In the genomic region with DNA sequence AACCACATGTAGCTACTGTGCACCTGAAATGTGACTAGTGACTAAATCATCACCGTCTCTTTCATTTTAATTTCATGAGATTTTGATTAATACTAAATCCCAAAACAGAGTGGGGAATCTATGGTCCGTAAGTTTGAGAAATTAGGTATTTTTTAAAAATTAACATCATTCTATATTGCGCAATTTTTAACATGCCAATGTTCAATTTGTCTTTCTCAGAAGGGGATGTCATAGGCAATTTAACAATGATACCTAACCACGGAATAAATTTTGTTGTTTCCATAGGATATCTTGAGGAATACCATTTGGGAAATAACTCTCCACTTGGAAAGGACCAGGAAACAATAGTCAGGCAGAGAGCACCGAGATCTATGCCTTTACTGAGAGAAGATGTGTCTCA, we compare ENCODE assay signal across 14 cellular contexts.
A peak's percentile ranks its signal among the peaks of the same experiment; 100 is the strongest.
DNase-seq lines count a peak whose midpoint lies in the region; ATAC-seq, FAIRE-seq and TF ChIP-seq lines count a peak whose summit lies in the region.
"Had no signal": no experiment of that assay in that cellular context is flagged by ENCODE, and none has a peak within 500 bp of the region (broad histone marks: within the 10 kb centered on the region; RNA-seq: fewer than 3 reads in every experiment).

No MANE protein-coding gene starts in this region.

- H4K20me1 ChIP-seq in HepG2 (ENCODE audit: insufficient read depth, low read length) = no peaks in the 10 kb centered on the region
- H4K20me1 ChIP-seq: BLaER1 treated with 17β-estradiol and CSF1 and Interleukin-3, amounts not matched to agents 10 nM and 100 nM had no signal

- H3K4me3 ChIP-seq in HepG2 (replicated peaks in 1 of 3; ENCODE audit: insufficient read depth in 1 of 3, low read depth in 2 of 3, low read length in 3 of 3) (no peak overlapping the region), right lobe of liver (no peak overlapping the region)
- H3K4me3 ChIP-seq: BLaER1 treated with 17β-estradiol and CSF1 and Interleukin-3, amounts not matched to agents 10 nM and 100 nM; GM12878; HAP-1 had no signal

- TF ChIP-seq CTCF in HepG2 (CRISPR knock-in tag; IDR thresholded peaks at IDR 0.05) (no peak), right lobe of liver (IDR thresholded peaks at IDR 0.05) (no peak), VCaP (conservative IDR thresholded peaks at IDR 0.05) (no peak)

- POLR2A ChIA-PET in HepG2 (lab: Yijun Ruan, JAX) = no interaction called here

- no peak for ATAC-seq in HepG2
- ATAC-seq in right lobe of liver = no peak
- ATAC-seq: CD8-positive, alpha-beta T cell; GM12878 had no signal

- H3K27me3 ChIP-seq in HepG2 (ENCODE audit: control insufficient read depth in 1 of 2, insufficient read depth in 2 of 2, low read length in 2 of 2) (no peaks in the 10 kb centered on the region; a peak in 1 of 5 replicates), right lobe of liver (no peaks in the 10 kb centered on the region)
- H3K27me3 ChIP-seq: BLaER1 treated with 17β-estradiol and CSF1 and Interleukin-3, amounts not matched to agents 10 nM and 100 nM had no signal

- no peak for TF ChIP-seq POLR2A in HepG2 (IDR thresholded peaks at IDR 0.05; ENCODE audit: insufficient read depth in 1 of 2, low read depth in 2 of 2, low read length in 2 of 2)
- no peak for TF ChIP-seq POLR2A in right lobe of liver (IDR thresholded peaks at IDR 0.05)

- TF ChIP-seq RAD21 in HepG2 (CRISPR knock-in tag; IDR thresholded peaks at IDR 0.05) = no peak

- H3K9me3 ChIP-seq in HepG2 (ENCODE audit: low read length) = no peaks in the 10 kb centered on the region
- no peaks in the 10 kb centered on the region for H3K9me3 ChIP-seq in right lobe of liver
- H3K9me3 ChIP-seq: BLaER1 treated with 17β-estradiol and CSF1 and Interleukin-3, amounts not matched to agents 10 nM and 100 nM; HAP-1 had no signal

- intact Hi-C loops in HepG2 (cut with micrococcal nuclease; ENCODE audit: unreplicated experiment) = no loop called here
- intact Hi-C loops in right lobe of liver (cut with DNase I) = no loop called here

- H3K9ac ChIP-seq in HepG2 (ENCODE audit: insufficient read depth, low read depth, low read length) = no peak overlapping the region
- H3K9ac ChIP-seq: BLaER1 treated with 17β-estradiol and CSF1 and Interleukin-3, amounts not matched to agents 10 nM and 100 nM had no signal

- 17% methylated on average over 5 of the region's 5 CpGs for WGBS in HepG2 (ENCODE audit: low lambda C conversion rate)
- WGBS in right lobe of liver (ENCODE audit: insufficient coverage, low coverage, low lambda C conversion rate, missing lambda C conversion rate) = 83% methylated on average over 5 of the region's 5 CpGs

- H3K27ac ChIP-seq in HepG2 (ENCODE audit: extremely low read length, insufficient read depth, low read length) (no peak overlapping the region), right lobe of liver (no peak overlapping the region), VCaP (peak overlapping the region; percentile 75), epithelial cell of prostate (peak overlapping the region; percentile 78)
- H3K27ac ChIP-seq: BLaER1 treated with 17β-estradiol and CSF1 and Interleukin-3, amounts not matched to agents 10 nM and 100 nM had no signal

- CTCF ChIA-PET in HepG2 (lab: Yijun Ruan, JAX; ENCODE audit: low intra/inter-chr PET ratio, low total read pairs) = no interaction called here

- no peaks in the 10 kb centered on the region for H3K79me2 ChIP-seq in HepG2 (ENCODE audit: insufficient read depth, low read length)

- H3K4me1 ChIP-seq in HepG2 (ENCODE audit: insufficient read depth, low read length) = no peaks in the 10 kb centered on the region
- H3K4me1 ChIP-seq in right lobe of liver = no peaks in the 10 kb centered on the region

- FAIRE-seq in HepG2 (lab: Jason Lieb, UNC) = no peak
- FAIRE-seq: GM12878, GM19239 had no signal

- H2AFZ ChIP-seq in HepG2 (ENCODE audit: low read length) = no peak overlapping the region

- in situ Hi-C loops in HepG2 (cut with HindIII; ENCODE audit: extremely low pct_ligation_motif_present, low pct_unique_long_range_greater_than_20kb) = no loop called here

- TF ChIP-seq EP300 in HepG2 (IDR thresholded peaks at IDR 0.05; ENCODE audit: low read depth in 2 of 2, low read length in 2 of 2) (no peak), HepG2 (CRISPR knock-in tag; IDR thresholded peaks at IDR 0.05; ENCODE audit: borderline replicate concordance) (no peak)

- DNase-seq in HepG2 (ENCODE audit: low spot score) (no peak), right lobe of liver (no peak), epithelial cell of prostate (ENCODE audit: low read depth, low spot score) (no peak), T-helper 9 cell (no peak), NCI-H2196 (lab: John Stamatoyannopoulos, UW; ENCODE audit: unreplicated experiment) (no peak)
- no peak for DNase-seq in stimulated activated CD4-positive, alpha-beta T cell treated with anti-CD3 and anti-CD28 coated beads, Interleukin-2, amount 100 ng/mL, for 48 hours
- DNase-seq: 8988T; Calu3; CD8-positive, alpha-beta T cell had no signal

- H3K4me2 ChIP-seq in HepG2 (ENCODE audit: low read depth, low read length) = no peak overlapping the region

- no TSS peak for BruUV-seq in HepG2 (replicated peaks; lab: Mats Ljungman, UMichigan)

- H3K36me3 ChIP-seq in HepG2 (replicated peaks in 1 of 2; ENCODE audit: control insufficient read depth in 1 of 2, insufficient read depth in 2 of 2, low read length in 2 of 2) (no peaks in the 10 kb centered on the region), right lobe of liver (no peaks in the 10 kb centered on the region)
- H3K36me3 ChIP-seq: BLaER1 treated with 17β-estradiol and CSF1 and Interleukin-3, amounts not matched to agents 10 nM and 100 nM; HAP-1 had no signal

TF ChIP-seq in HepG2, 621 proteins besides CTCF, POLR2A, EP300 and RAD21:
- TF ChIP-seq, protein P1, sequence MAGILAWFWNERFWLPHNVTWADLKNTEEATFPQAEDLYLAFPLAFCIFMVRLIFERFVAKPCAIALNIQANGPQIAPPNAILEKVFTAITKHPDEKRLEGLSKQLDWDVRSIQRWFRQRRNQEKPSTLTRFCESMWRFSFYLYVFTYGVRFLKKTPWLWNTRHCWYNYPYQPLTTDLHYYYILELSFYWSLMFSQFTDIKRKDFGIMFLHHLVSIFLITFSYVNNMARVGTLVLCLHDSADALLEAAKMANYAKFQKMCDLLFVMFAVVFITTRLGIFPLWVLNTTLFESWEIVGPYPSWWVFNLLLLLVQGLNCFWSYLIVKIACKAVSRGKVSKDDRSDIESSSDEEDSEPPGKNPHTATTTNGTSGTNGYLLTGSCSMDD (CRISPR knock-in tag; IDR thresholded peaks at IDR 0.05) = no peak
- TF ChIP-seq, protein P2, sequence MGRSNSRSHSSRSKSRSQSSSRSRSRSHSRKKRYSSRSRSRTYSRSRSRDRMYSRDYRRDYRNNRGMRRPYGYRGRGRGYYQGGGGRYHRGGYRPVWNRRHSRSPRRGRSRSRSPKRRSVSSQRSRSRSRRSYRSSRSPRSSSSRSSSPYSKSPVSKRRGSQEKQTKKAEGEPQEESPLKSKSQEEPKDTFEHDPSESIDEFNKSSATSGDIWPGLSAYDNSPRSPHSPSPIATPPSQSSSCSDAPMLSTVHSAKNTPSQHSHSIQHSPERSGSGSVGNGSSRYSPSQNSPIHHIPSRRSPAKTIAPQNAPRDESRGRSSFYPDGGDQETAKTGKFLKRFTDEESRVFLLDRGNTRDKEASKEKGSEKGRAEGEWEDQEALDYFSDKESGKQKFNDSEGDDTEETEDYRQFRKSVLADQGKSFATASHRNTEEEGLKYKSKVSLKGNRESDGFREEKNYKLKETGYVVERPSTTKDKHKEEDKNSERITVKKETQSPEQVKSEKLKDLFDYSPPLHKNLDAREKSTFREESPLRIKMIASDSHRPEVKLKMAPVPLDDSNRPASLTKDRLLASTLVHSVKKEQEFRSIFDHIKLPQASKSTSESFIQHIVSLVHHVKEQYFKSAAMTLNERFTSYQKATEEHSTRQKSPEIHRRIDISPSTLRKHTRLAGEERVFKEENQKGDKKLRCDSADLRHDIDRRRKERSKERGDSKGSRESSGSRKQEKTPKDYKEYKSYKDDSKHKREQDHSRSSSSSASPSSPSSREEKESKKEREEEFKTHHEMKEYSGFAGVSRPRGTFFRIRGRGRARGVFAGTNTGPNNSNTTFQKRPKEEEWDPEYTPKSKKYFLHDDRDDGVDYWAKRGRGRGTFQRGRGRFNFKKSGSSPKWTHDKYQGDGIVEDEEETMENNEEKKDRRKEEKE (IDR thresholded peaks at IDR 0.05) = no peak
- peak; percentile 70 for TF ChIP-seq CEBPB (IDR thresholded peaks at IDR 0.05; ENCODE audit: borderline replicate concordance, low read depth, low read length)

Comparison
In these comparisons a context has a peak if more than half of its experiments do, and no peak if none do; other contexts are left out.
1. H3K27ac ChIP-seq: peak in VCaP (single experiment) and epithelial cell of prostate (single experiment); none in HepG2 (single experiment) and right lobe of liver (0 of 3).